16 cellular contexts compared by ENCODE assay signal in genomic region chr4:181437895-181438294, GRCh38.
DNase-seq lines count a peak whose midpoint lies in the region; ATAC-seq, FAIRE-seq and TF ChIP-seq lines count a peak whose summit lies in the region.
"Had no signal": no experiment of that assay in that cellular context is flagged by ENCODE, and none has a peak within 500 bp of the region (broad histone marks: within the 10 kb centered on the region; RNA-seq: fewer than 3 reads in every experiment).

No MANE protein-coding gene starts in this region.

- H3K27ac ChIP-seq in H9 (ENCODE audit: insufficient read length, low read depth, low read length) (no peak overlapping the region), H1 (ENCODE audit: low read depth, low read length) (no peak overlapping the region), esophagus squamous epithelium (no peak overlapping the region), heart right ventricle (no peak overlapping the region), spleen (no peak overlapping the region)
- H3K27ac ChIP-seq: BLaER1 treated with 17β-estradiol and CSF1 and Interleukin-3, amounts not matched to agents 10 nM and 100 nM had no signal

- H4K5ac ChIP-seq in H9 (ENCODE audit: insufficient read length, low read depth, low read length) (no peak overlapping the region), H1 (ENCODE audit: insufficient read length, low read depth, low read length) (no peak overlapping the region)

- H3K9me3 ChIP-seq in BE2C: no peaks in the 10 kb centered on the region
- no peaks in the 10 kb centered on the region for H3K9me3 ChIP-seq in H9 (ENCODE audit: control insufficient read depth, low read depth, low read length)
- H3K9me3 ChIP-seq in H1 (ENCODE audit: insufficient read depth in 2 of 2, low read depth in 1 of 2, low read length in 1 of 2): no peaks in the 10 kb centered on the region
- H3K9me3 ChIP-seq in esophagus squamous epithelium: no peaks in the 10 kb centered on the region
- H3K9me3 ChIP-seq in heart right ventricle: no peaks in the 10 kb centered on the region
- H3K9me3 ChIP-seq in spleen: no peaks in the 10 kb centered on the region
- H3K9me3 ChIP-seq: BLaER1 treated with 17β-estradiol and CSF1 and Interleukin-3, amounts not matched to agents 10 nM and 100 nM had no signal

- H3K4me2 ChIP-seq in H9 (ENCODE audit: insufficient read depth, insufficient read length, low read length) (no peak overlapping the region), H1 (ENCODE audit: insufficient read depth in 1 of 2, low read depth in 2 of 2, low read length in 2 of 2) (no peak overlapping the region)
- H3K4me2 ChIP-seq: BLaER1 treated with 17β-estradiol and CSF1 and Interleukin-3, amounts not matched to agents 10 nM and 100 nM had no signal

- ATAC-seq in heart right ventricle: no peak
- ATAC-seq: CD8-positive, alpha-beta T cell; GM12878; HCT116 had no signal

- no peak overlapping the region for H3T11ph ChIP-seq in H9 (ENCODE audit: low read length)

- intact Hi-C loops in esophagus squamous epithelium (cut with DNase I): no loop called here
- intact Hi-C loops in heart right ventricle (cut with DNase I): no loop called here
- intact Hi-C loops in spleen (cut with DNase I; ENCODE audit: low total_unique reads): no loop called here

- H2AFZ ChIP-seq in H9 (ENCODE audit: low read length) (no peak overlapping the region), H1 (ENCODE audit: low read length) (no peak overlapping the region)

- H4K91ac ChIP-seq in H9 (ENCODE audit: insufficient read length, low read depth, low read length): no peak overlapping the region
- no peak overlapping the region for H4K91ac ChIP-seq in H1 (replicated peaks; ENCODE audit: insufficient read length, low read length)

- TF ChIP-seq RAD21 in H1 (IDR thresholded peaks at IDR 0.05 in 1 of 2, conservative IDR thresholded peaks at IDR 0.05 in 1 of 2; ENCODE audit: low read depth in 2 of 2, low read length in 2 of 2): peak; percentile 36 to 49; a peak in 3 of 4 replicates

- H3K56ac ChIP-seq in H9 (ENCODE audit: insufficient read length, low read depth, low read length): no peak overlapping the region
- no peak overlapping the region for H3K56ac ChIP-seq in H1 (replicated peaks; ENCODE audit: insufficient read length, low read depth, low read length)

- POLR2A ChIA-PET in H1 (lab: Charles Lee; ENCODE audit: partially characterized antibody): no interaction called here

- DNase-seq in BE2C (no peak), H9 (no peak), H1 (ENCODE audit: low read depth in 1 of 2, low spot score in 2 of 2) (no peak), iPS-NIHi7 (ENCODE audit: extremely low spot score) (peak; percentile 15), esophagus squamous epithelium (lab: John Stamatoyannopoulos, UW) (no peak), heart right ventricle (no peak), spleen (no peak), ureter (ENCODE audit: low spot score) (no peak)
- DNase-seq: 8988T; Calu3; CD8-positive, alpha-beta T cell; DMS79 treated with DMSO at 0.1 percent for 48 hours; HFFc6 had no signal

- H2BK5ac ChIP-seq in H9 (ENCODE audit: insufficient read length, low read length) (no peak overlapping the region), H1 (ENCODE audit: low read depth, low read length) (no peak overlapping the region)

- H4K20me1 ChIP-seq in H9 (ENCODE audit: control insufficient read depth, insufficient read depth, insufficient read length) (no peaks in the 10 kb centered on the region), H1 (replicated peaks in 1 of 2; ENCODE audit: control insufficient read depth in 1 of 2, insufficient read depth in 2 of 2, low read length in 2 of 2) (no peaks in the 10 kb centered on the region)
- H4K20me1 ChIP-seq: BLaER1 treated with 17β-estradiol and CSF1 and Interleukin-3, amounts not matched to agents 10 nM and 100 nM had no signal

- H3K14ac ChIP-seq in H9 (ENCODE audit: insufficient read depth, low read length) (no peak overlapping the region), H1 (ENCODE audit: insufficient read length) (no peak overlapping the region)

- no peak overlapping the region for H3K4me3 Mint-ChIP-seq in H9
- H3K4me3 Mint-ChIP-seq: CD8-positive, alpha-beta T cell; HFFc6 had no signal

- no peak overlapping the region for H3K27ac Mint-ChIP-seq in H9
- H3K27ac Mint-ChIP-seq: CD8-positive, alpha-beta T cell; HFFc6 had no signal

- H3K4me1 ChIP-seq in BE2C (no peaks in the 10 kb centered on the region), H9 (ENCODE audit: insufficient read depth, low read length) (no peaks in the 10 kb centered on the region), H1 (replicated peaks in 1 of 4; ENCODE audit: control insufficient read depth in 3 of 4, insufficient read depth in 4 of 4, low read length in 3 of 4) (no peaks in the 10 kb centered on the region), esophagus squamous epithelium (no peaks in the 10 kb centered on the region), heart right ventricle (no peaks in the 10 kb centered on the region), spleen (no peaks in the 10 kb centered on the region)
- H3K4me1 ChIP-seq: BLaER1 treated with 17β-estradiol and CSF1 and Interleukin-3, amounts not matched to agents 10 nM and 100 nM had no signal

- H2BK20ac ChIP-seq in H9 (ENCODE audit: low read depth, low read length, poor library complexity, severe bottlenecking) (no peak overlapping the region), H1 (ENCODE audit: low read length) (no peak overlapping the region)

- no peak for FAIRE-seq in H1 (lab: Jason Lieb, UNC)
- FAIRE-seq: GM12878 had no signal

- no peaks in the 10 kb centered on the region for H3K36me3 ChIP-seq in BE2C
- H3K36me3 ChIP-seq in H1 (ENCODE audit: control insufficient read depth in 2 of 4, insufficient read depth in 4 of 4, low read length in 3 of 4): no peaks in the 10 kb centered on the region
- H3K36me3 ChIP-seq in esophagus squamous epithelium: no peaks in the 10 kb centered on the region
- no peaks in the 10 kb centered on the region for H3K36me3 ChIP-seq in heart right ventricle
- H3K36me3 ChIP-seq in spleen: no peaks in the 10 kb centered on the region
- H3K36me3 ChIP-seq: BLaER1 treated with 17β-estradiol and CSF1 and Interleukin-3, amounts not matched to agents 10 nM and 100 nM had no signal

- H3K27me3 Mint-ChIP-seq in H9 (ENCODE audit: low read depth): no peaks in the 10 kb centered on the region

- H2BK12ac ChIP-seq in H9 (ENCODE audit: insufficient read length, low read depth, low read length) (no peak overlapping the region), H1 (ENCODE audit: low read depth, low read length) (no peak overlapping the region)

- no peak overlapping the region for H3K23ac ChIP-seq in H9 (ENCODE audit: insufficient read length, low read depth, low read length)
- H3K23ac ChIP-seq in H1 (ENCODE audit: insufficient read length): no peak overlapping the region

- TF ChIP-seq EP300 in H1 (IDR thresholded peaks at IDR 0.05; ENCODE audit: borderline replicate concordance in 1 of 2, low read depth in 2 of 2, low read length in 2 of 2): no peak

- 0 out of 4 replicates have a peak, but pooled peaks cover 0 to 1% of the 10 kb centered on the region in 2 experiments for H3K4me1 Mint-ChIP-seq in H9

- no CpG with 5 or more reads among the region's 7 CpGs for WGBS in H9 (ENCODE audit: extremely low coverage, insufficient read length, low lambda C conversion rate)
- WGBS in H1 (ENCODE audit: extremely low coverage in 1 of 2, insufficient coverage in 1 of 2, insufficient read length in 1 of 2, insufficient replicate concordance in 2 of 2, low coverage in 1 of 2, low lambda C conversion rate in 2 of 2, missing lambda C conversion rate in 1 of 2), 2 experiments: 90% methylated on average over 7 of the region's 7 CpGs; no CpG with 5 or more reads in 1 of the 2 experiments
- WGBS in esophagus squamous epithelium, 2 donors: 77 to 78% methylated on average over 6 to 7 of the region's 7 CpGs
- 86 to 90% methylated on average over 7 of the region's 7 CpGs for WGBS in heart right ventricle, 2 donors
- WGBS in spleen, 5 donors: 82 to 93% (median 87%) methylated on average over 7 of the region's 7 CpGs

- H4K8ac ChIP-seq in H9 (replicated peaks; ENCODE audit: insufficient read length, low read depth, low read length) (no peak overlapping the region), H1 (ENCODE audit: extremely low read depth, insufficient read depth, low read length) (no peak overlapping the region)

- no peaks in the 10 kb centered on the region for H3K36me3 Mint-ChIP-seq in H9 (ENCODE audit: insufficient read depth in 1 of 3, low read depth in 3 of 3)
- H3K36me3 Mint-ChIP-seq: CD8-positive, alpha-beta T cell had no signal

- no peak overlapping the region for H3K4ac ChIP-seq in H9 (ENCODE audit: low read depth, low read length)
- H3K4ac ChIP-seq in H1 (replicated peaks; ENCODE audit: insufficient read length, low read depth, low read length): no peak overlapping the region

- no peak overlapping the region for H2AK5ac ChIP-seq in H9 (ENCODE audit: insufficient read length, low read length)
- no peak overlapping the region for H2AK5ac ChIP-seq in H1 (ENCODE audit: low read depth, low read length)

- 0 out of 2 replicates have a peak, but pooled peaks have one; percentile 7 for TF ChIP-seq CTCF in BE2C (IDR thresholded peaks at IDR 0.05; ENCODE audit: low read depth, low read length)
- TF ChIP-seq CTCF in H9 (conservative IDR thresholded peaks at IDR 0.05): peak; percentile 32
- peak; percentile 16 to 37 (median 22); a peak in 3 of 4 replicates for TF ChIP-seq CTCF in H1 (IDR thresholded peaks at IDR 0.05; ENCODE audit: control extremely low read depth in 1 of 3, insufficient read depth in 1 of 3, low read depth in 1 of 3, low read length in 3 of 3)
- no peak for TF ChIP-seq CTCF in esophagus squamous epithelium (IDR thresholded peaks at IDR 0.05)
- TF ChIP-seq CTCF in heart right ventricle (IDR thresholded peaks at IDR 0.05): no peak
- no peak for TF ChIP-seq CTCF in spleen (IDR thresholded peaks at IDR 0.05 in 8 of 11, conservative IDR thresholded peaks at IDR 0.05 in 3 of 11)

- CTCF ChIA-PET in H1 (lab: Charles Lee; ENCODE audit: partially characterized antibody): interaction anchor here (0.5 to 1.4 kb wide), 7 partner anchors 9 to 773 kb away, joined by 3 to 5 read pairs (median 3); no protein-coding TSS in a partner anchor

- H3K9me3 Mint-ChIP-seq in H9: no peaks in the 10 kb centered on the region; a peak in 2 of 5 replicates
- H3K9me3 Mint-ChIP-seq: CD8-positive, alpha-beta T cell had no signal

- H3K79me1 ChIP-seq in H9 (ENCODE audit: insufficient read depth, low read depth, low read length, poor library complexity, severe bottlenecking) (no peaks in the 10 kb centered on the region), H1 (ENCODE audit: low read depth, low read length) (no peaks in the 10 kb centered on the region)

- TF ChIP-seq POLR2A in H1 (IDR thresholded peaks at IDR 0.05; ENCODE audit: control extremely low read depth in 1 of 2, low read depth in 2 of 2, low read length in 2 of 2) (no peak), esophagus squamous epithelium (IDR thresholded peaks at IDR 0.05) (no peak), spleen (IDR thresholded peaks at IDR 0.05) (no peak)

- H2BK15ac ChIP-seq in H9 (ENCODE audit: low read depth, low read length) (no peak overlapping the region), H1 (ENCODE audit: low read length) (no peak overlapping the region)

- no peak overlapping the region for H2BK120ac ChIP-seq in H9 (ENCODE audit: low read depth, low read length, poor library complexity, severe bottlenecking)
- no peak overlapping the region for H2BK120ac ChIP-seq in H1 (replicated peaks; ENCODE audit: low read depth, low read length)

- H3K27me3 ChIP-seq in BE2C (no peaks in the 10 kb centered on the region; the same call in 1 of the 2 replicates), H9 (ENCODE audit: insufficient read depth, low read length) (no peaks in the 10 kb centered on the region), H1 (replicated peaks in 1 of 4; ENCODE audit: control insufficient read depth in 3 of 4, extremely low read depth in 1 of 4, insufficient read depth in 3 of 4, low read length in 3 of 4) (no peaks in the 10 kb centered on the region), esophagus squamous epithelium (no peaks in the 10 kb centered on the region), heart right ventricle (no peaks in the 10 kb centered on the region), spleen (replicated peaks in 1 of 7) (no peaks in the 10 kb centered on the region)
- H3K27me3 ChIP-seq: BLaER1 treated with 17β-estradiol and CSF1 and Interleukin-3, amounts not matched to agents 10 nM and 100 nM had no signal

- H3K79me2 ChIP-seq in H9 (ENCODE audit: insufficient read depth, low read length) (no peaks in the 10 kb centered on the region), H1 (ENCODE audit: control insufficient read depth in 1 of 2, insufficient read depth in 2 of 2, low read length in 2 of 2) (no peaks in the 10 kb centered on the region)

- no peak overlapping the region for H3K9ac ChIP-seq in H9 (ENCODE audit: extremely low read depth, insufficient read length, low read length)
- no peak overlapping the region for H3K9ac ChIP-seq in H1 (replicated peaks in 1 of 4; ENCODE audit: extremely low read depth in 1 of 4, low read depth in 3 of 4, low read length in 3 of 4)
- H3K9ac ChIP-seq: BLaER1 treated with 17β-estradiol and CSF1 and Interleukin-3, amounts not matched to agents 10 nM and 100 nM had no signal

- H3K4me3 ChIP-seq in BE2C (ENCODE audit: low read depth, low read length): no peak overlapping the region
- H3K4me3 ChIP-seq in H1 (ENCODE audit: extremely low read depth in 1 of 4, insufficient read depth in 2 of 4, low read depth in 3 of 4, low read length in 4 of 4): no peak overlapping the region
- H3K4me3 ChIP-seq in esophagus squamous epithelium: no peak overlapping the region
- no peak overlapping the region for H3K4me3 ChIP-seq in heart right ventricle
- H3K4me3 ChIP-seq in spleen: no peak overlapping the region
- H3K4me3 ChIP-seq: BLaER1 treated with 17β-estradiol and CSF1 and Interleukin-3, amounts not matched to agents 10 nM and 100 nM; GM12878 had no signal

- H3K23me2 ChIP-seq in H9 (ENCODE audit: insufficient read length, low read depth, low read length, poor library complexity, severe bottlenecking) (no peaks in the 10 kb centered on the region), H1 (ENCODE audit: low read depth, low read length) (no peaks in the 10 kb centered on the region)

- H3K18ac ChIP-seq in H9 (ENCODE audit: insufficient read length, low read depth, low read length) (no peak overlapping the region), H1 (ENCODE audit: extremely low read depth, low read length) (no peak overlapping the region)

Comparison
In these comparisons a context has a peak if more than half of its experiments do, and no peak if none do; other contexts are left out.
1. CTCF ChIP-seq: peak in BE2C (single experiment), H9 (single experiment) and H1 (3 of 3); none in esophagus squamous epithelium (0 of 6), heart right ventricle (0 of 9) and spleen (0 of 11).